1 cellular context compared by ENCODE assay signal in the genomic region with DNA sequence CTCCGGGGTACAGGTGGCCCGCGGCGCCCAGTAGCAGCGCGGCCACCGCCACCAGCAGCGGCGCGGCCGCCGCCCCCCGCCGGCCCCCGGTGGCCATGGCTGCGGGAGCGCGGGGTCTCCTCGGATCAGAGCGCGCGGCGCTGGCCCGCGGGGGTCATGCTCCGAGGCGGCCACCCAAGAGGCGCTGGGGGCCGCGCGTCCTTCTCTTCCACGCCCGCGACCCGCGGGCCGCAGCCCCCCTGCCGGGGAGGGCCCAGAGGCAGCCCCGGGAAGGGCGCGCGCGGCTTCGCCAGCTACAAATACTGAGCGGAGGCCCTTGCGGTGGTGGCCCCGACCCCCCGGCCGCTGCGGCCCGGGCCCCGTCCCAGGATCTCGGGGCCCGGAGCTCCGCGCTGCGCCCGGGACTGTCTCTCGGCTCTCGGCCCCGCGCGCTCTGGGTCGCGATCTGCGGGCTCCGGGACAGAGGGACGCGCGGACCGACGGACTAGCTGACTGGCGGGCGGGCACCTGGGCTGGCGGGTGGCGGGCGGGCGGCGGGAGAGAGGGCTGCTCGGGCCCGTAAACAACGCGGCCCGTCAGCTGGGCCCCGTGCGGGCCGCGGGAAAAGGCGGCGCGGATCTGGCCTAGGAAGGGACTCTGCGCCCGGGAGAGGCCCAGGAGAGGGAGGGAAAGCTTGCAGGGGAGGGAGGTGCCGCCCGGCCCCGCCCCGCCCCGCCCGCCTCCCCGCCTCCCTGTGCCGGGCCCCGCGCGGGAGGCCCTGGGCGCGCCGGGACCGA.
A peak's percentile ranks its signal among the peaks of the same experiment; 100 is the strongest.
TF ChIP-seq lines count a peak whose summit lies in the region.

A gene (minus strand): TSS at position 620 of the 776 bp plus-strand sequence. CDS start 523 bp downstream, at position 97.

TF ChIP-seq in HepG2, 621 proteins besides CTCF, POLR2A, EP300 and RAD21 (continued from another document and continues in another):
- TF ChIP-seq, protein P1, sequence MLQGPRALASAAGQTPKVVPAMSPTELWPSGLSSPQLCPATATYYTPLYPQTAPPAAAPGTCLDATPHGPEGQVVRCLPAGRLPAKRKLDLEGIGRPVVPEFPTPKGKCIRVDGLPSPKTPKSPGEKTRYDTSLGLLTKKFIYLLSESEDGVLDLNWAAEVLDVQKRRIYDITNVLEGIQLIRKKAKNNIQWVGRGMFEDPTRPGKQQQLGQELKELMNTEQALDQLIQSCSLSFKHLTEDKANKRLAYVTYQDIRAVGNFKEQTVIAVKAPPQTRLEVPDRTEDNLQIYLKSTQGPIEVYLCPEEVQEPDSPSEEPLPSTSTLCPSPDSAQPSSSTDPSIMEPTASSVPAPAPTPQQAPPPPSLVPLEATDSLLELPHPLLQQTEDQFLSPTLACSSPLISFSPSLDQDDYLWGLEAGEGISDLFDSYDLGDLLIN (CRISPR knock-in tag; IDR thresholded peaks at IDR 0.05; ENCODE audit: borderline replicate concordance), result no peak
- TF ChIP-seq, protein P2, sequence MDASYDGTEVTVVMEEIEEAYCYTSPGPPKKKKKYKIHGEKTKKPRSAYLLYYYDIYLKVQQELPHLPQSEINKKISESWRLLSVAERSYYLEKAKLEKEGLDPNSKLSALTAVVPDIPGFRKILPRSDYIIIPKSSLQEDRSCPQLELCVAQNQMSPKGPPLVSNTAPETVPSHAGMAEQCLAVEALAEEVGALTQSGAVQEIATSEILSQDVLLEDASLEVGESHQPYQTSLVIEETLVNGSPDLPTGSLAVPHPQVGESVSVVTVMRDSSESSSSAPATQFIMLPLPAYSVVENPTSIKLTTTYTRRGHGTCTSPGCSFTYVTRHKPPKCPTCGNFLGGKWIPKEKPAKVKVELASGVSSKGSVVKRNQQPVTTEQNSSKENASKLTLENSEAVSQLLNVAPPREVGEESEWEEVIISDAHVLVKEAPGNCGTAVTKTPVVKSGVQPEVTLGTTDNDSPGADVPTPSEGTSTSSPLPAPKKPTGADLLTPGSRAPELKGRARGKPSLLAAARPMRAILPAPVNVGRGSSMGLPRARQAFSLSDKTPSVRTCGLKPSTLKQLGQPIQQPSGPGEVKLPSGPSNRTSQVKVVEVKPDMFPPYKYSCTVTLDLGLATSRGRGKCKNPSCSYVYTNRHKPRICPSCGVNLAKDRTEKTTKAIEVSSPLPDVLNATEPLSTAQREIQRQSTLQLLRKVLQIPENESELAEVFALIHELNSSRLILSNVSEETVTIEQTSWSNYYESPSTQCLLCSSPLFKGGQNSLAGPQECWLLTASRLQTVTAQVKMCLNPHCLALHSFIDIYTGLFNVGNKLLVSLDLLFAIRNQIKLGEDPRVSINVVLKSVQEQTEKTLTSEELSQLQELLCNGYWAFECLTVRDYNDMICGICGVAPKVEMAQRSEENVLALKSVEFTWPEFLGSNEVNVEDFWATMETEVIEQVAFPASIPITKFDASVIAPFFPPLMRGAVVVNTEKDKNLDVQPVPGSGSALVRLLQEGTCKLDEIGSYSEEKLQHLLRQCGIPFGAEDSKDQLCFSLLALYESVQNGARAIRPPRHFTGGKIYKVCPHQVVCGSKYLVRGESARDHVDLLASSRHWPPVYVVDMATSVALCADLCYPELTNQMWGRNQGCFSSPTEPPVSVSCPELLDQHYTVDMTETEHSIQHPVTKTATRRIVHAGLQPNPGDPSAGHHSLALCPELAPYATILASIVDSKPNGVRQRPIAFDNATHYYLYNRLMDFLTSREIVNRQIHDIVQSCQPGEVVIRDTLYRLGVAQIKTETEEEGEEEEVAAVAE (CRISPR knock-in tag; IDR thresholded peaks at IDR 0.05; ENCODE audit: borderline replicate concordance), result no peak
- TF ChIP-seq, protein P3, sequence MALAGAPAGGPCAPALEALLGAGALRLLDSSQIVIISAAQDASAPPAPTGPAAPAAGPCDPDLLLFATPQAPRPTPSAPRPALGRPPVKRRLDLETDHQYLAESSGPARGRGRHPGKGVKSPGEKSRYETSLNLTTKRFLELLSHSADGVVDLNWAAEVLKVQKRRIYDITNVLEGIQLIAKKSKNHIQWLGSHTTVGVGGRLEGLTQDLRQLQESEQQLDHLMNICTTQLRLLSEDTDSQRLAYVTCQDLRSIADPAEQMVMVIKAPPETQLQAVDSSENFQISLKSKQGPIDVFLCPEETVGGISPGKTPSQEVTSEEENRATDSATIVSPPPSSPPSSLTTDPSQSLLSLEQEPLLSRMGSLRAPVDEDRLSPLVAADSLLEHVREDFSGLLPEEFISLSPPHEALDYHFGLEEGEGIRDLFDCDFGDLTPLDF (CRISPR knock-in tag; IDR thresholded peaks at IDR 0.05), result 0 out of 2 replicates have a peak, but pooled peaks have one; percentile 17
- TF ChIP-seq BRD4 (CRISPR knock-in tag; IDR thresholded peaks at IDR 0.05) (0 out of 2 replicates have a peak, but pooled peaks have one; percentile 31), NFE2L2 (IDR thresholded peaks at IDR 0.05; ENCODE audit: low read length) (no peak), CEBPB (IDR thresholded peaks at IDR 0.05; ENCODE audit: borderline replicate concordance, low read depth, low read length) (no peak), NPAS2 (CRISPR knock-in tag; IDR thresholded peaks at IDR 0.05; ENCODE audit: borderline replicate concordance) (no peak), ZBTB38 (CRISPR knock-in tag; IDR thresholded peaks at IDR 0.05) (no peak), ZFP41 (CRISPR knock-in tag; IDR thresholded peaks at IDR 0.05; ENCODE audit: borderline replicate concordance) (no peak), PHF20 (CRISPR knock-in tag; IDR thresholded peaks at IDR 0.05) (no peak), TOPORS (CRISPR knock-in tag; IDR thresholded peaks at IDR 0.05) (no peak), ZNF101 (CRISPR knock-in tag; IDR thresholded peaks at IDR 0.05; ENCODE audit: borderline replicate concordance, low read depth) (no peak), ARHGAP35 (CRISPR knock-in tag; IDR thresholded peaks at IDR 0.05; ENCODE audit: borderline replicate concordance) (no peak), MAFG (CRISPR knock-in tag; IDR thresholded peaks at IDR 0.05) (no peak), ZIK1 (CRISPR knock-in tag; IDR thresholded peaks at IDR 0.05; ENCODE audit: borderline replicate concordance, low read depth) (no peak), ZNF850 (CRISPR knock-in tag; conservative IDR thresholded peaks at IDR 0.05) (no peak), CHD2 (IDR thresholded peaks at IDR 0.05; ENCODE audit: low read depth, low read length) (no peak), ZMYM3 (CRISPR knock-in tag; IDR thresholded peaks at IDR 0.05) (0 out of 2 replicates have a peak, but pooled peaks have one; percentile 49), NFE2 (CRISPR knock-in tag; IDR thresholded peaks at IDR 0.05) (no peak), ZNF17 (CRISPR knock-in tag; IDR thresholded peaks at IDR 0.05) (no peak), FOXA1 (IDR thresholded peaks at IDR 0.05) (no peak), FOXA1 (CRISPR knock-in tag; IDR thresholded peaks at IDR 0.05) (peak; percentile 61), ZNF232 (CRISPR knock-in tag; IDR thresholded peaks at IDR 0.05; ENCODE audit: borderline replicate concordance) (peak; percentile 52; the same call in 1 of the 2 replicates), ZBTB7B (CRISPR knock-in tag; IDR thresholded peaks at IDR 0.05) (no peak), MED13 (CRISPR knock-in tag; IDR thresholded peaks at IDR 0.05) (0 out of 2 replicates have a peak, but pooled peaks have one; percentile 55), GPN1 (CRISPR knock-in tag; IDR thresholded peaks at IDR 0.05; ENCODE audit: borderline replicate concordance) (no peak), KAT8 (CRISPR knock-in tag; IDR thresholded peaks at IDR 0.05) (peak; percentile 66), RFX5 (IDR thresholded peaks at IDR 0.05; ENCODE audit: low read depth, low read length) (peak; percentile 39; the same call in 1 of the 2 replicates), ZNF563 (CRISPR knock-in tag; IDR thresholded peaks at IDR 0.05) (no peak; the same call in 1 of the 2 replicates), ZNF235 (CRISPR knock-in tag; IDR thresholded peaks at IDR 0.05; ENCODE audit: borderline replicate concordance) (no peak; the same call in 1 of the 2 replicates), RBFOX2 (IDR thresholded peaks at IDR 0.05; ENCODE audit: low read depth, low read length) (peak; percentile 71; the same call in 1 of the 2 replicates), ZNF878 (CRISPR knock-in tag; IDR thresholded peaks at IDR 0.05) (peak; percentile 64; the same call in 1 of the 2 replicates)
- TF ChIP-seq, protein P4, sequence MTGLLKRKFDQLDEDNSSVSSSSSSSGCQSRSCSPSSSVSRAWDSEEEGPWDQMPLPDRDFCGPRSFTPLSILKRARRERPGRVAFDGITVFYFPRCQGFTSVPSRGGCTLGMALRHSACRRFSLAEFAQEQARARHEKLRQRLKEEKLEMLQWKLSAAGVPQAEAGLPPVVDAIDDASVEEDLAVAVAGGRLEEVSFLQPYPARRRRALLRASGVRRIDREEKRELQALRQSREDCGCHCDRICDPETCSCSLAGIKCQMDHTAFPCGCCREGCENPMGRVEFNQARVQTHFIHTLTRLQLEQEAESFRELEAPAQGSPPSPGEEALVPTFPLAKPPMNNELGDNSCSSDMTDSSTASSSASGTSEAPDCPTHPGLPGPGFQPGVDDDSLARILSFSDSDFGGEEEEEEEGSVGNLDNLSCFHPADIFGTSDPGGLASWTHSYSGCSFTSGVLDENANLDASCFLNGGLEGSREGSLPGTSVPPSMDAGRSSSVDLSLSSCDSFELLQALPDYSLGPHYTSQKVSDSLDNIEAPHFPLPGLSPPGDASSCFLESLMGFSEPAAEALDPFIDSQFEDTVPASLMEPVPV (CRISPR knock-in tag; IDR thresholded peaks at IDR 0.05), result no peak; the same call in none of the 2 replicates
- TF ChIP-seq, protein P5, sequence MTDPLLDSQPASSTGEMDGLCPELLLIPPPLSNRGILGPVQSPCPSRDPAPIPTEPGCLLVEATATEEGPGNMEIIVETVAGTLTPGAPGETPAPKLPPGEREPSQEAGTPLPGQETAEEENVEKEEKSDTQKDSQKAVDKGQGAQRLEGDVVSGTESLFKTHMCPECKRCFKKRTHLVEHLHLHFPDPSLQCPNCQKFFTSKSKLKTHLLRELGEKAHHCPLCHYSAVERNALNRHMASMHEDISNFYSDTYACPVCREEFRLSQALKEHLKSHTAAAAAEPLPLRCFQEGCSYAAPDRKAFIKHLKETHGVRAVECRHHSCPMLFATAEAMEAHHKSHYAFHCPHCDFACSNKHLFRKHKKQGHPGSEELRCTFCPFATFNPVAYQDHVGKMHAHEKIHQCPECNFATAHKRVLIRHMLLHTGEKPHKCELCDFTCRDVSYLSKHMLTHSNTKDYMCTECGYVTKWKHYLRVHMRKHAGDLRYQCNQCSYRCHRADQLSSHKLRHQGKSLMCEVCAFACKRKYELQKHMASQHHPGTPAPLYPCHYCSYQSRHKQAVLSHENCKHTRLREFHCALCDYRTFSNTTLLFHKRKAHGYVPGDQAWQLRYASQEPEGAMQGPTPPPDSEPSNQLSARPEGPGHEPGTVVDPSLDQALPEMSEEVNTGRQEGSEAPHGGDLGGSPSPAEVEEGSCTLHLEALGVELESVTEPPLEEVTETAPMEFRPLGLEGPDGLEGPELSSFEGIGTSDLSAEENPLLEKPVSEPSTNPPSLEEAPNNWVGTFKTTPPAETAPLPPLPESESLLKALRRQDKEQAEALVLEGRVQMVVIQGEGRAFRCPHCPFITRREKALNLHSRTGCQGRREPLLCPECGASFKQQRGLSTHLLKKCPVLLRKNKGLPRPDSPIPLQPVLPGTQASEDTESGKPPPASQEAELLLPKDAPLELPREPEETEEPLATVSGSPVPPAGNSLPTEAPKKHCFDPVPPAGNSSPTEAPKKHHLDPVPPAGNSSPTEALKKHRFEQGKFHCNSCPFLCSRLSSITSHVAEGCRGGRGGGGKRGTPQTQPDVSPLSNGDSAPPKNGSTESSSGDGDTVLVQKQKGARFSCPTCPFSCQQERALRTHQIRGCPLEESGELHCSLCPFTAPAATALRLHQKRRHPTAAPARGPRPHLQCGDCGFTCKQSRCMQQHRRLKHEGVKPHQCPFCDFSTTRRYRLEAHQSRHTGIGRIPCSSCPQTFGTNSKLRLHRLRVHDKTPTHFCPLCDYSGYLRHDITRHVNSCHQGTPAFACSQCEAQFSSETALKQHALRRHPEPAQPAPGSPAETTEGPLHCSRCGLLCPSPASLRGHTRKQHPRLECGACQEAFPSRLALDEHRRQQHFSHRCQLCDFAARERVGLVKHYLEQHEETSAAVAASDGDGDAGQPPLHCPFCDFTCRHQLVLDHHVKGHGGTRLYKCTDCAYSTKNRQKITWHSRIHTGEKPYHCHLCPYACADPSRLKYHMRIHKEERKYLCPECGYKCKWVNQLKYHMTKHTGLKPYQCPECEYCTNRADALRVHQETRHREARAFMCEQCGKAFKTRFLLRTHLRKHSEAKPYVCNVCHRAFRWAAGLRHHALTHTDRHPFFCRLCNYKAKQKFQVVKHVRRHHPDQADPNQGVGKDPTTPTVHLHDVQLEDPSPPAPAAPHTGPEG (CRISPR knock-in tag; IDR thresholded peaks at IDR 0.05), result no peak
- TF ChIP-seq, protein P6, sequence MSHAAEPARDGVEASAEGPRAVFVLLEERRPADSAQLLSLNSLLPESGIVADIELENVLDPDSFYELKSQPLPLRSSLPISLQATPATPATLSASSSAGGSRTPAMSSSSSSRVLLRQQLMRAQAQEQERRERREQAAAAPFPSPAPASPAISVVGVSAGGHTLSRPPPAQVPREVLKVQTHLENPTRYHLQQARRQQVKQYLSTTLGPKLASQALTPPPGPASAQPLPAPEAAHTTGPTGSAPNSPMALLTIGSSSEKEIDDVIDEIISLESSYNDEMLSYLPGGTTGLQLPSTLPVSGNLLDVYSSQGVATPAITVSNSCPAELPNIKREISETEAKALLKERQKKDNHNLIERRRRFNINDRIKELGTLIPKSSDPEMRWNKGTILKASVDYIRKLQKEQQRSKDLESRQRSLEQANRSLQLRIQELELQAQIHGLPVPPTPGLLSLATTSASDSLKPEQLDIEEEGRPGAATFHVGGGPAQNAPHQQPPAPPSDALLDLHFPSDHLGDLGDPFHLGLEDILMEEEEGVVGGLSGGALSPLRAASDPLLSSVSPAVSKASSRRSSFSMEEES (CRISPR knock-in tag; IDR thresholded peaks at IDR 0.05), result peak; percentile 39; the same call in 1 of the 2 replicates
- TF ChIP-seq, protein P7, sequence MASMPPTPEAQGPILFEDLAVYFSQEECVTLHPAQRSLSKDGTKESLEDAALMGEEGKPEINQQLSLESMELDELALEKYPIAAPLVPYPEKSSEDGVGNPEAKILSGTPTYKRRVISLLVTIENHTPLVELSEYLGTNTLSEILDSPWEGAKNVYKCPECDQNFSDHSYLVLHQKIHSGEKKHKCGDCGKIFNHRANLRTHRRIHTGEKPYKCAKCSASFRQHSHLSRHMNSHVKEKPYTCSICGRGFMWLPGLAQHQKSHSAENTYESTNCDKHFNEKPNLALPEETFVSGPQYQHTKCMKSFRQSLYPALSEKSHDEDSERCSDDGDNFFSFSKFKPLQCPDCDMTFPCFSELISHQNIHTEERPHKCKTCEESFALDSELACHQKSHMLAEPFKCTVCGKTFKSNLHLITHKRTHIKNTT (CRISPR knock-in tag; IDR thresholded peaks at IDR 0.05), result no peak
